In the genomic region with DNA sequence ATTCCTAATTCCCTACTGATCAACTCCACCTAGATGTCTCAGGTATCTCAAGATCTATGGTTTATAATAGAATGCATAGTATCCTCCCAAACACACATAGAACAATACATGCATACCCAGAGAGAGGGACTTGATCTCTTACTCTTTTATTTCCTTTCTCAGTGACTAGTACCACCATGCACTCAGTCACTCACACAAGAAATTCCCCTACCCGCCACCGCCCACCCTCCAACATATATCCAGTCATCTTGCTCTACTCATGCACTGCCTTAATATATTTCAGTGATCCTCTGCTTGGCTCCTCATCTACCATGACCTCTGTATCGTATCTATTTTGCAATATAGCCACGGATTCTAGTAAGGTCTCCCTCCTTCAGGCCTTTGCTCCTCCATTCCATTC, we compare ENCODE assay signal across 29 cellular contexts.
"Had no signal": no experiment of that assay in that cellular context is flagged by ENCODE, and none has a peak within 500 bp of the region (broad histone marks: within the 10 kb centered on the region; RNA-seq: fewer than 3 reads in every experiment).

No MANE protein-coding gene starts in this region.

- H3K4me1 ChIP-seq: neural progenitor cell, parathyroid adenoma, psoas muscle, right lobe of liver, sigmoid colon, suprapubic skin, testis, tibial artery, transverse colon, upper lobe of right lung, uterus had no signal

- ATAC-seq: naive thymus-derived CD8-positive, alpha-beta T cell; natural killer cell treated with Interleukin-12 subunit alpha and Interleukin-12 subunit beta and Interleukin-15 and Interleukin-18, amount 100 ng/mL, for 72 hours; psoas muscle; right cardiac atrium; right lobe of liver; stimulated activated memory B cell treated with anti-CD40 and anti-IgM and Interleukin-4, amounts not matched to agents 10 μg/mL and 1 μg/mL and 100 μg/mL, for 72 hours; stimulated activated naive CD8-positive, alpha-beta T cell treated with anti-CD3 and anti-CD28 coated beads, Interleukin-15, amount 100 ng/mL, for 72 hours; stimulated activated naive CD8-positive, alpha-beta T cell treated with anti-CD3 and anti-CD28 coated beads, Interleukin-15, Interleukin-2, amounts not matched to agents 100 U/mL and 50 U/mL, for 24 hours; upper lobe of right lung had no signal

- H3K9me3 Mint-ChIP-seq: nephron progenitor cell; neural progenitor cell; stimulated activated memory B cell treated with anti-CD40 and anti-IgM and Interleukin-4, amounts not matched to agents 10 μg/mL and 1 μg/mL and 100 μg/mL, for 72 hours; type B pancreatic cell had no signal

- H3K9ac ChIP-seq: neural progenitor cell, parathyroid adenoma had no signal

- FAIRE-seq: small intestine had no signal

- H3K4me3 ChIP-seq: neural progenitor cell, ovary, psoas muscle, right lobe of liver, sigmoid colon, suprapubic skin, testis, tibial artery, transverse colon, upper lobe of right lung, uterus had no signal

- H3K36me3 Mint-ChIP-seq: naive thymus-derived CD8-positive, alpha-beta T cell; natural killer cell treated with Interleukin-12 subunit alpha and Interleukin-12 subunit beta and Interleukin-15 and Interleukin-18, amount 100 ng/mL, for 72 hours; neural progenitor cell; stimulated activated memory B cell treated with anti-CD40 and anti-IgM and Interleukin-4, amounts not matched to agents 10 μg/mL and 1 μg/mL and 100 μg/mL, for 72 hours; type B pancreatic cell had no signal

- H3K4me3 Mint-ChIP-seq: naive thymus-derived CD8-positive, alpha-beta T cell; natural killer cell treated with Interleukin-12 subunit alpha and Interleukin-12 subunit beta and Interleukin-15 and Interleukin-18, amount 100 ng/mL, for 72 hours; nephron progenitor cell; neural progenitor cell; stimulated activated memory B cell treated with anti-CD40 and anti-IgM and Interleukin-4, amounts not matched to agents 10 μg/mL and 1 μg/mL and 100 μg/mL, for 72 hours; stimulated activated naive CD8-positive, alpha-beta T cell treated with anti-CD3 and anti-CD28 coated beads, Interleukin-15, amount 100 ng/mL, for 72 hours; type B pancreatic cell had no signal

- H3K36me3 ChIP-seq: neural progenitor cell, ovary, right lobe of liver, sigmoid colon, suprapubic skin, tibial artery, transverse colon, upper lobe of right lung, uterus had no signal

- H3K27ac Mint-ChIP-seq: naive thymus-derived CD8-positive, alpha-beta T cell; natural killer cell treated with Interleukin-12 subunit alpha and Interleukin-12 subunit beta and Interleukin-15 and Interleukin-18, amount 100 ng/mL, for 72 hours; nephron progenitor cell; neural progenitor cell; progenitor cell of endocrine pancreas; stimulated activated memory B cell treated with anti-CD40 and anti-IgM and Interleukin-4, amounts not matched to agents 10 μg/mL and 1 μg/mL and 100 μg/mL, for 72 hours; type B pancreatic cell had no signal

- DNase-seq: naive thymus-derived CD8-positive, alpha-beta T cell; nephron progenitor cell; occipital lobe; ovary; psoas muscle; right cardiac atrium; right lobe of liver; sigmoid colon; small intestine; stimulated activated CD4-positive, alpha-beta T cell treated with anti-CD3 and anti-CD28 coated beads, Interleukin-15, amount 100 ng/mL, for 24 hours; stimulated activated CD4-positive, alpha-beta T cell treated with anti-CD3 and anti-CD28 coated beads, Interleukin-2, amount 100 ng/mL, for 24 hours; stimulated activated CD4-positive, alpha-beta T cell treated with anti-CD3 and anti-CD28 coated beads, Interleukin-2, amount 100 ng/mL, for 48 hours; stimulated activated CD4-positive, alpha-beta T cell treated with anti-CD3 and anti-CD28 coated beads, Interleukin-4, amount 100 ng/mL, for 24 hours; stimulated activated naive CD4-positive, alpha-beta T cell; stimulated activated naive CD8-positive, alpha-beta T cell treated with anti-CD3 and anti-CD28 coated beads, Interleukin-15, amount 100 ng/mL, for 72 hours; stimulated activated naive CD8-positive, alpha-beta T cell treated with anti-CD3 and anti-CD28 coated beads, Interleukin-15, Interleukin-2, amounts not matched to agents 100 U/mL and 50 U/mL, for 24 hours; substantia nigra; testis; tibial artery; transverse colon; upper lobe of right lung; uterus had no signal

- H3K9me3 ChIP-seq: ovary, psoas muscle, right lobe of liver, sigmoid colon, suprapubic skin, testis, tibial artery, transverse colon, upper lobe of right lung, uterus had no signal

- H3K27ac ChIP-seq: neural progenitor cell, ovary, parathyroid adenoma, psoas muscle, right lobe of liver, sigmoid colon, suprapubic skin, testis, tibial artery, transverse colon, upper lobe of right lung, uterus had no signal

- H3K27me3 ChIP-seq: neural progenitor cell, ovary, right lobe of liver, sigmoid colon, suprapubic skin, testis, tibial artery, transverse colon, upper lobe of right lung, uterus had no signal

- H3K4me1 Mint-ChIP-seq: naive thymus-derived CD8-positive, alpha-beta T cell; nephron progenitor cell; neural progenitor cell; stimulated activated memory B cell treated with anti-CD40 and anti-IgM and Interleukin-4, amounts not matched to agents 10 μg/mL and 1 μg/mL and 100 μg/mL, for 72 hours; stimulated activated naive CD8-positive, alpha-beta T cell treated with anti-CD3 and anti-CD28 coated beads, Interleukin-15, amount 100 ng/mL, for 72 hours had no signal
